ENCODE assay signal across 15 cellular contexts in genomic region chr5:171913987-171914273, GRCh38.
DNase-seq lines count a peak whose midpoint lies in the region; ATAC-seq, FAIRE-seq and TF ChIP-seq lines count a peak whose summit lies in the region.
"Had no signal": no experiment of that assay in that cellular context is flagged by ENCODE, and none has a peak within 500 bp of the region (broad histone marks: within the 10 kb centered on the region; RNA-seq: fewer than 3 reads in every experiment).

No MANE protein-coding gene starts in this region.

- no peak for TF ChIP-seq EP300 in GM12878 (IDR thresholded peaks at IDR 0.05; ENCODE audit: borderline replicate concordance in 1 of 2, control insufficient read depth in 1 of 2, low read depth in 2 of 2, low read length in 2 of 2)
- TF ChIP-seq EP300 in stomach (IDR thresholded peaks at IDR 0.05) = no peak

- H3K79me2 ChIP-seq in GM12878 (ENCODE audit: control insufficient read depth, insufficient read depth, low read length) = peaks cover 51% of the 10 kb centered on the region

- POLR2A ChIA-PET in CD4-positive, alpha-beta T cell (lab: Charles Lee) = no interaction called here
- POLR2A ChIA-PET in GM12878 (lab: Charles Lee) = interaction anchor here (0.6 to 3.5 kb wide), 5 partner anchors 8 to 93 kb away, joined by 3 to 30 read pairs (median 3); partner anchors contain the start of gene FBXW11

- H3K9me3 ChIP-seq in CD4-positive, alpha-beta T cell (ENCODE audit: control insufficient read depth, low read length) = no peaks in the 10 kb centered on the region
- H3K9me3 ChIP-seq in GM12878 (replicated peaks; ENCODE audit: control insufficient read depth, insufficient read depth, low read length) (no peaks in the 10 kb centered on the region; the same call in 2 of the 3 replicates), WERI-Rb-1 (ENCODE audit: severe bottlenecking) (no peaks in the 10 kb centered on the region), stomach (no peaks in the 10 kb centered on the region)
- H3K9me3 ChIP-seq: pancreas, transverse colon had no signal

- H3K36me3 ChIP-seq in GM12878 (ENCODE audit: control insufficient read depth in 2 of 2, insufficient read depth in 2 of 2, low read length in 1 of 2) (peaks cover 1 to 4% of the 10 kb centered on the region in 2 experiments), WERI-Rb-1 (peaks cover 7% of the 10 kb centered on the region; the same call in 1 of the 2 replicates), stomach (peaks cover 3 to 16% (median 13%) of the 10 kb centered on the region in 4 donors)
- H3K36me3 ChIP-seq: transverse colon had no signal

- peak overlapping the region; percentile 3; the same call in 1 of the 2 replicates for H3K4me2 ChIP-seq in GM12878 (ENCODE audit: control insufficient read depth, insufficient read depth)

- in situ Hi-C loops in GM12878 (cut with MboI) = loop anchor here (5.0 kb wide), 1 partner anchor 128 kb away; no protein-coding TSS in a partner anchor

- SMC1A ChIA-PET in GM12878 (lab: Charles Lee; ENCODE audit: uncharacterized antibody, unreplicated experiment) = interaction anchor here (0.6 to 4.6 kb wide), 8 partner anchors 7 to 493 kb away, joined by 3 to 167 read pairs (median 29); partner anchors contain the start of gene FBXW11

- H3K4me3 ChIP-seq in GM12878 = no peak overlapping the region
- no peak overlapping the region for H3K4me3 ChIP-seq in WERI-Rb-1 (ENCODE audit: low read depth, low read length)
- no peak overlapping the region for H3K4me3 ChIP-seq in stomach
- H3K4me3 ChIP-seq: pancreas, transverse colon had no signal

- ATAC-seq in CD4-positive, alpha-beta T cell (ENCODE audit: poor library complexity) = no peak
- no peak; the same call in 2 of the 3 replicates for ATAC-seq in GM12878
- ATAC-seq: esophagus mucosa had no signal

- H4K20me1 ChIP-seq in GM12878 (ENCODE audit: control insufficient read depth, insufficient read depth) = no peaks in the 10 kb centered on the region

- H3K27me3 ChIP-seq in CD4-positive, alpha-beta T cell (ENCODE audit: control insufficient read depth, insufficient read depth, low read length) = no peaks in the 10 kb centered on the region
- H3K27me3 ChIP-seq in GM12878 (replicated peaks in 1 of 2; ENCODE audit: control insufficient read depth in 2 of 2, insufficient read depth in 2 of 2, low read length in 1 of 2) = no peaks in the 10 kb centered on the region
- H3K27me3 ChIP-seq in WERI-Rb-1 (ENCODE audit: insufficient read depth, low read depth, severe bottlenecking) = no peaks in the 10 kb centered on the region
- H3K27me3 ChIP-seq in stomach = no peaks in the 10 kb centered on the region
- H3K27me3 ChIP-seq: pancreas, transverse colon had no signal

- H2AFZ ChIP-seq in GM12878 (ENCODE audit: control insufficient read depth, low read depth, low read length) = no peak overlapping the region

- no peak for TF ChIP-seq CTCF in CD4-positive, alpha-beta T cell (IDR thresholded peaks at IDR 0.05)
- TF ChIP-seq CTCF in GM12878 (IDR thresholded peaks at IDR 0.05 in 2 of 3, conservative IDR thresholded peaks at IDR 0.05 in 1 of 3; ENCODE audit: control insufficient read depth in 2 of 3, extremely low read depth in 1 of 3, insufficient read depth in 1 of 3, low read depth in 3 of 3, low read length in 3 of 3) (no peak), nephron progenitor cell (IDR thresholded peaks at IDR 0.05) (no peak), WERI-Rb-1 (IDR thresholded peaks at IDR 0.05; ENCODE audit: low read depth, low read length) (no peak), stomach (IDR thresholded peaks at IDR 0.05) (no peak)

- H3K27ac Mint-ChIP-seq in CD4-positive, alpha-beta T cell = peak overlapping the region; percentile 9
- peak overlapping the region; percentile 86 for H3K27ac Mint-ChIP-seq in nephron progenitor cell

- RAD21 ChIA-PET in GM12878 (lab: Charles Lee; ENCODE audit: unreplicated experiment) = interaction anchor here (1.6 to 4.8 kb wide), 11 partner anchors 18 to 273 kb away, joined by 5 to 97 read pairs (median 26); partner anchors contain the start of genes FBXW11 and STK10

- TF ChIP-seq RAD21 in GM12878 (IDR thresholded peaks at IDR 0.05; ENCODE audit: insufficient read depth, low read depth, low read length) = no peak

- H3K27me3 Mint-ChIP-seq in CD4-positive, alpha-beta T cell = no peaks in the 10 kb centered on the region
- H3K27me3 Mint-ChIP-seq in nephron progenitor cell (ENCODE audit: low read depth, poor library complexity) = peaks cover 2% of the 10 kb centered on the region

- BruUV-seq in GM12878 (replicated peaks; lab: Mats Ljungman, UMichigan) = no TSS peak

- H3K27ac ChIP-seq in CD4-positive, alpha-beta T cell (ENCODE audit: low read depth, low read length) = no peak overlapping the region
- H3K27ac ChIP-seq in GM12878 (ENCODE audit: control insufficient read depth, insufficient read depth) (peak overlapping the region; percentile 49), WERI-Rb-1 (no peak overlapping the region), stomach (peak overlapping the region in 2 of 5 donors; percentile 27 to 54)
- H3K27ac ChIP-seq: C4-2B, transverse colon had no signal

- FAIRE-seq in GM12878 (lab: Jason Lieb, UNC) (no peak), urothelium cell line (lab: Jason Lieb, UNC) (no peak)
- FAIRE-seq: G401.6, pancreas had no signal

- TF ChIP-seq POLR2A in GM12878 (IDR thresholded peaks at IDR 0.05; ENCODE audit: low read depth, low read length) (no peak), stomach (IDR thresholded peaks at IDR 0.05) (no peak)

- intact Hi-C loops in CD4-positive, alpha-beta T cell (cut with DNase I, micrococcal nuclease) = loop anchor here (1.0 to 5.0 kb wide), 6 partner anchors 126 to 379 kb away; partner anchors contain the start of gene STK10 (in 1 of the 2)
- intact Hi-C loops in GM12878 (cut with micrococcal nuclease; ENCODE audit: unreplicated experiment) (loop anchor here (5.0 kb wide), 2 partner anchors 273 to 378 kb away; partner anchors contain the start of gene STK10), stomach (cut with DNase I; ENCODE audit: low total_unique reads) (no loop called here)

- H3K4me3 Mint-ChIP-seq in CD4-positive, alpha-beta T cell = no peak overlapping the region
- no peak overlapping the region for H3K4me3 Mint-ChIP-seq in nephron progenitor cell

- peaks cover 19% of the 10 kb centered on the region for H3K36me3 Mint-ChIP-seq in CD4-positive, alpha-beta T cell (ENCODE audit: low read depth)
- H3K36me3 Mint-ChIP-seq in nephron progenitor cell (ENCODE audit: low read depth) = peaks cover 7% of the 10 kb centered on the region

- H3K9me3 Mint-ChIP-seq in CD4-positive, alpha-beta T cell = no peaks in the 10 kb centered on the region
- H3K9me3 Mint-ChIP-seq in nephron progenitor cell = no peaks in the 10 kb centered on the region

- H3K4me1 ChIP-seq in GM12878 (ENCODE audit: control insufficient read depth, insufficient read depth, low read length) (peaks cover 25% of the 10 kb centered on the region), stomach (peaks cover 32 to 78% (median 49%) of the 10 kb centered on the region in 4 donors)

- DNase-seq in CD4-positive, alpha-beta T cell = no peak
- peak; percentile 1 for DNase-seq in HCEC 1CT
- no peak for DNase-seq in GM12878 (ENCODE audit: low read depth, low spot score)
- no peak for DNase-seq in nephron progenitor cell
- DNase-seq in WERI-Rb-1 = no peak
- no peak for DNase-seq in stomach
- no peak for DNase-seq in urothelium cell line (ENCODE audit: low spot score)
- DNase-seq: amniotic stem cell, mammary epithelial cell, NCI-H2227 treated with DMSO at 0.1 percent for 48 hours, pancreas, transverse colon had no signal

- CTCF ChIA-PET in CD4-positive, alpha-beta T cell (lab: Charles Lee) = interaction anchor here (0.6 to 1.0 kb wide), 3 partner anchors 96 to 561 kb away, joined by 3 to 4 read pairs (median 3); no protein-coding TSS in a partner anchor
- CTCF ChIA-PET in GM12878 (lab: Yijun Ruan, JAX) = interaction anchor here (0.7 to 6.2 kb wide), 11 partner anchors 7 to 496 kb away, joined by 4 to 179 read pairs (median 46); partner anchors contain the start of genes FBXW11 and STK10

- no peak overlapping the region for H3K9ac ChIP-seq in GM12878 (ENCODE audit: control insufficient read depth, insufficient read depth, low read length)

- H3K4me1 Mint-ChIP-seq in CD4-positive, alpha-beta T cell (ENCODE audit: low read depth) = peaks cover 45% of the 10 kb centered on the region
- H3K4me1 Mint-ChIP-seq in nephron progenitor cell = peaks cover 20% of the 10 kb centered on the region

TF ChIP-seq in GM12878, 131 proteins besides CTCF, POLR2A, EP300 and RAD21:
- TF ChIP-seq CHD2 (IDR thresholded peaks at IDR 0.05; ENCODE audit: borderline replicate concordance, low read depth, low read length) (no peak), ETV6 (conservative IDR thresholded peaks at IDR 0.05 in 1 of 2, IDR thresholded peaks at IDR 0.05 in 1 of 2; ENCODE audit: borderline replicate concordance in 1 of 2, low read depth in 1 of 2) (no peak), YBX1 (IDR thresholded peaks at IDR 0.05) (no peak), CBX3 (IDR thresholded peaks at IDR 0.05; ENCODE audit: borderline replicate concordance, low read depth) (no peak), EGR1 (IDR thresholded peaks at IDR 0.05; ENCODE audit: borderline replicate concordance in 1 of 2, low read depth in 2 of 2, low read length in 2 of 2) (no peak)
